In genomic region chr3:55633333-55633732, GRCh38 we compare ENCODE assay signal across 19 cellular contexts.
DNase-seq lines count a peak whose midpoint lies in the region; FAIRE-seq and TF ChIP-seq lines count a peak whose summit lies in the region.
"Had no signal": no experiment of that assay in that cellular context is flagged by ENCODE, and none has a peak within 500 bp of the region (broad histone marks: within the 10 kb centered on the region; RNA-seq: fewer than 3 reads in every experiment).

No MANE protein-coding gene starts in this region.

- H2BK120ac ChIP-seq in H1 (replicated peaks; ENCODE audit: low read depth, low read length): no peak overlapping the region

- POLR2A ChIA-PET in H1 (lab: Charles Lee; ENCODE audit: partially characterized antibody): interaction anchor here (1.6 kb wide), 1 partner anchor 15 kb away, joined by 7 read pairs; no protein-coding TSS in a partner anchor
- POLR2A ChIA-PET in CD4-positive, alpha-beta memory T cell (lab: Charles Lee; ENCODE audit: partially characterized antibody): no interaction called here

- no peak overlapping the region for H4K5ac ChIP-seq in H1 (ENCODE audit: insufficient read length, low read depth, low read length)

- no peaks in the 10 kb centered on the region for H3K36me3 Mint-ChIP-seq in CD4-positive, alpha-beta memory T cell
- H3K36me3 Mint-ChIP-seq: CD8-positive, alpha-beta memory T cell had no signal

- no peaks in the 10 kb centered on the region for H3K9me2 ChIP-seq in Loucy (replicated peaks; ENCODE audit: low read depth, low read length)

- H3K9me3 ChIP-seq in Loucy (ENCODE audit: insufficient read depth, low read depth, low read length): no peaks in the 10 kb centered on the region
- no peaks in the 10 kb centered on the region for H3K9me3 ChIP-seq in H1 (ENCODE audit: insufficient read depth in 2 of 2, low read depth in 1 of 2, low read length in 1 of 2)
- H3K9me3 ChIP-seq in CD4-positive, alpha-beta memory T cell (ENCODE audit: control insufficient read depth in 1 of 2, low read length in 2 of 2): no peaks in the 10 kb centered on the region
- H3K9me3 ChIP-seq: Caco-2 had no signal

- TF ChIP-seq EP300 in H1 (IDR thresholded peaks at IDR 0.05; ENCODE audit: borderline replicate concordance in 1 of 2, low read depth in 2 of 2, low read length in 2 of 2): no peak

- H3K9ac ChIP-seq in Loucy (ENCODE audit: low read depth, low read length, poor library complexity, severe bottlenecking) (no peak overlapping the region), H1 (replicated peaks in 1 of 4; ENCODE audit: extremely low read depth in 1 of 4, low read depth in 3 of 4, low read length in 3 of 4) (no peak overlapping the region)

- H3K23ac ChIP-seq in H1 (ENCODE audit: insufficient read length): no peak overlapping the region

- H3K4me1 Mint-ChIP-seq in CD4-positive, alpha-beta memory T cell: no peaks in the 10 kb centered on the region
- H3K4me1 Mint-ChIP-seq: B cell; CD8-positive, alpha-beta memory T cell had no signal

- H2BK12ac ChIP-seq in H1 (ENCODE audit: low read depth, low read length): no peak overlapping the region

- no peak overlapping the region for H2BK15ac ChIP-seq in H1 (ENCODE audit: low read length)

- no peak overlapping the region for H3K4me2 ChIP-seq in Loucy (ENCODE audit: low read depth, low read length, poor library complexity, severe bottlenecking)
- H3K4me2 ChIP-seq in H1 (ENCODE audit: insufficient read depth in 1 of 2, low read depth in 2 of 2, low read length in 2 of 2): no peak overlapping the region

- H4K91ac ChIP-seq in H1 (replicated peaks; ENCODE audit: insufficient read length, low read length): no peak overlapping the region

- no peaks in the 10 kb centered on the region for H3K36me3 ChIP-seq in Loucy (ENCODE audit: insufficient read depth, low read length)
- H3K36me3 ChIP-seq in H1 (ENCODE audit: control insufficient read depth in 2 of 4, insufficient read depth in 4 of 4, low read length in 3 of 4): no peaks in the 10 kb centered on the region
- H3K36me3 ChIP-seq in CD4-positive, alpha-beta memory T cell (ENCODE audit: insufficient read depth, low read length): no peaks in the 10 kb centered on the region

- 0 out of 2 replicates have a peak overlapping the region, but pooled peaks have one; percentile 50 for H2BK20ac ChIP-seq in H1 (ENCODE audit: low read length)

- TF ChIP-seq POLR2A in H1 (IDR thresholded peaks at IDR 0.05; ENCODE audit: control extremely low read depth in 1 of 2, low read depth in 2 of 2, low read length in 2 of 2): no peak

- 80% methylated on average over 2 of the region's 2 CpGs; no CpG with 5 or more reads in 1 of the 2 experiments for WGBS in H1 (ENCODE audit: extremely low coverage in 1 of 2, insufficient coverage in 1 of 2, insufficient read length in 1 of 2, insufficient replicate concordance in 2 of 2, low coverage in 1 of 2, low lambda C conversion rate in 2 of 2, missing lambda C conversion rate in 1 of 2), 2 experiments

- no peak for DNase-seq in H1 (ENCODE audit: low read depth in 1 of 2, low spot score in 2 of 2)
- no peak for DNase-seq in retinal pigment epithelial cell (ENCODE audit: low read depth)
- no peak for DNase-seq in mesenteric fat pad (ENCODE audit: low spot score)
- no peak for DNase-seq in NCI-H82 (lab: John Stamatoyannopoulos, UW)
- DNase-seq in CD4-positive, alpha-beta memory T cell: no peak
- DNase-seq: 8988T; ACHN; Caco-2; CD8-positive, alpha-beta memory T cell; DND-41; GDM1; Karpas-422 had no signal

- H4K20me1 ChIP-seq in Loucy (ENCODE audit: insufficient read depth, low read length, poor library complexity, severe bottlenecking) (no peaks in the 10 kb centered on the region), H1 (replicated peaks in 1 of 2; ENCODE audit: control insufficient read depth in 1 of 2, insufficient read depth in 2 of 2, low read length in 2 of 2) (no peaks in the 10 kb centered on the region)

- H3K27ac ChIP-seq in C4-2B (no peak overlapping the region), H1 (ENCODE audit: low read depth, low read length) (no peak overlapping the region)
- H3K27ac ChIP-seq in CD4-positive, alpha-beta memory T cell (ENCODE audit: low read depth, low read length): no peak overlapping the region

- CTCF ChIA-PET in H1 (lab: Charles Lee; ENCODE audit: partially characterized antibody): interaction anchor here (1.0 to 6.1 kb wide), 10 partner anchors 14 to 803 kb away, joined by 3 to 66 read pairs (median 3); no protein-coding TSS in a partner anchor
- CTCF ChIA-PET in CD4-positive, alpha-beta memory T cell (lab: Charles Lee; ENCODE audit: partially characterized antibody): no interaction called here

- no peaks in the 10 kb centered on the region for H3K79me1 ChIP-seq in H1 (ENCODE audit: low read depth, low read length)

- peak; percentile 13; the same call in 1 of the 2 replicates for TF ChIP-seq CTCF in C4-2B (conservative IDR thresholded peaks at IDR 0.05)
- TF ChIP-seq CTCF in Loucy (conservative IDR thresholded peaks at IDR 0.05; ENCODE audit: low read length): peak; percentile 39
- TF ChIP-seq CTCF in H1 (IDR thresholded peaks at IDR 0.05; ENCODE audit: control extremely low read depth in 1 of 3, insufficient read depth in 1 of 3, low read depth in 1 of 3, low read length in 3 of 3): peak in 1 of 3 experiments; percentile 41; a peak in 1 of 4 replicates
- peak; percentile 10 for TF ChIP-seq CTCF in retinal pigment epithelial cell (conservative IDR thresholded peaks at IDR 0.05; ENCODE audit: low read depth, low read length)

- peak; percentile 26 to 31; a peak in 2 of 4 replicates for TF ChIP-seq RAD21 in H1 (IDR thresholded peaks at IDR 0.05 in 1 of 2, conservative IDR thresholded peaks at IDR 0.05 in 1 of 2; ENCODE audit: low read depth in 2 of 2, low read length in 2 of 2)

- no peak overlapping the region for H3K14ac ChIP-seq in H1 (ENCODE audit: insufficient read length)

- no peak for FAIRE-seq in H1 (lab: Jason Lieb, UNC)
- FAIRE-seq: GM12892, GM19239, K562 had no signal

- H2AFZ ChIP-seq in Loucy (ENCODE audit: low read length) (no peak overlapping the region), H1 (ENCODE audit: low read length) (no peak overlapping the region)

- no peaks in the 10 kb centered on the region for H3K27me3 ChIP-seq in Loucy (ENCODE audit: insufficient read depth, low read length, poor library complexity, severe bottlenecking)
- peaks cover 0 to 2% (median 0%) of the 10 kb centered on the region in 4 experiments; a peak in 1 of 7 replicates for H3K27me3 ChIP-seq in H1 (replicated peaks in 1 of 4; ENCODE audit: control insufficient read depth in 3 of 4, extremely low read depth in 1 of 4, insufficient read depth in 3 of 4, low read length in 3 of 4)
- H3K27me3 ChIP-seq in CD4-positive, alpha-beta memory T cell (ENCODE audit: insufficient read depth, low read length): no peaks in the 10 kb centered on the region

- intact Hi-C loops in CD4-positive, alpha-beta memory T cell (cut with micrococcal nuclease): no loop called here

- no peak overlapping the region for H3K27ac Mint-ChIP-seq in CD4-positive, alpha-beta memory T cell
- H3K27ac Mint-ChIP-seq: B cell; CD14-positive monocyte; CD8-positive, alpha-beta memory T cell had no signal

- H3K56ac ChIP-seq in H1 (replicated peaks; ENCODE audit: insufficient read length, low read depth, low read length): no peak overlapping the region

- H3K23me2 ChIP-seq in H1 (ENCODE audit: low read depth, low read length): no peaks in the 10 kb centered on the region

- H3K9me3 Mint-ChIP-seq in CD4-positive, alpha-beta memory T cell: peaks cover 0 to 7% (median 3%) of the 10 kb centered on the region in 8 donors

- no peaks in the 10 kb centered on the region for H3K27me3 Mint-ChIP-seq in CD4-positive, alpha-beta memory T cell
- H3K27me3 Mint-ChIP-seq: B cell had no signal

- no peak overlapping the region for H4K8ac ChIP-seq in H1 (ENCODE audit: extremely low read depth, insufficient read depth, low read length)

- H3K4me3 ChIP-seq in Loucy (ENCODE audit: low read length, poor library complexity, severe bottlenecking) (no peak overlapping the region), H1 (ENCODE audit: extremely low read depth in 1 of 4, insufficient read depth in 2 of 4, low read depth in 3 of 4, low read length in 4 of 4) (no peak overlapping the region), retinal pigment epithelial cell (ENCODE audit: low read length) (no peak overlapping the region)
- H3K4me3 ChIP-seq in CD4-positive, alpha-beta memory T cell (ENCODE audit: low read length in 2 of 2): no peak overlapping the region
- H3K4me3 ChIP-seq: K562 had no signal

- H3K79me2 ChIP-seq in Loucy (ENCODE audit: insufficient read depth, low read length) (no peaks in the 10 kb centered on the region), H1 (ENCODE audit: control insufficient read depth in 1 of 2, insufficient read depth in 2 of 2, low read length in 2 of 2) (no peaks in the 10 kb centered on the region)

- H3K4ac ChIP-seq in H1 (replicated peaks; ENCODE audit: insufficient read length, low read depth, low read length): no peak overlapping the region

- H3K4me1 ChIP-seq in Loucy (ENCODE audit: insufficient read depth, low read length, poor library complexity, severe bottlenecking): peaks cover 16% of the 10 kb centered on the region
- peaks cover 0 to 2% (median 0%) of the 10 kb centered on the region in 4 experiments; a peak in 3 of 7 replicates for H3K4me1 ChIP-seq in H1 (replicated peaks in 1 of 4; ENCODE audit: control insufficient read depth in 3 of 4, insufficient read depth in 4 of 4, low read length in 3 of 4)
- no peaks in the 10 kb centered on the region for H3K4me1 ChIP-seq in CD4-positive, alpha-beta memory T cell (ENCODE audit: insufficient read depth, low read length)
- H3K4me1 ChIP-seq: Caco-2 had no signal

- H2BK5ac ChIP-seq in H1 (ENCODE audit: low read depth, low read length): no peak overlapping the region

- no peak overlapping the region for H2AK5ac ChIP-seq in H1 (ENCODE audit: low read depth, low read length)

- H3K18ac ChIP-seq in H1 (ENCODE audit: extremely low read depth, low read length): no peak overlapping the region

- no peaks in the 10 kb centered on the region for H3F3A ChIP-seq in Loucy (ENCODE audit: low read depth)

- no peak overlapping the region for H3K4me3 Mint-ChIP-seq in CD4-positive, alpha-beta memory T cell
- H3K4me3 Mint-ChIP-seq: B cell; CD14-positive monocyte; CD8-positive, alpha-beta memory T cell had no signal

TF ChIP-seq in H1, 55 proteins besides CTCF, POLR2A, EP300 and RAD21 (continues in another document):
- TF ChIP-seq CBX8 (IDR thresholded peaks at IDR 0.05; ENCODE audit: borderline replicate concordance, low read depth, low read length) (no peak), ASH2L (IDR thresholded peaks at IDR 0.05; ENCODE audit: low read length) (no peak)
